28 cellular contexts compared by ENCODE assay signal in genomic region chrX:38041237-38041636, GRCh38. TPM values are rescaled to one million over a fixed set of nuclear protein-coding genes. Genes with fewer than 3 reads are reported as not detected.
"Had no signal": no experiment of that assay in that cellular context is flagged by ENCODE, and none has a peak within 500 bp of the region (broad histone marks: within the 10 kb centered on the region; RNA-seq: fewer than 3 reads in every experiment).

No MANE protein-coding gene starts in this region.

- DNase-seq: cortex of kidney; effector memory CD8-positive, alpha-beta T cell; erythroblast; esophagus squamous epithelium; foreskin melanocyte; glutamatergic neuron; heart right ventricle; hippocampal formation; left cardiac atrium; left lung; mesenchymal stem cell; mucosa of descending colon; naive B cell; right cardiac atrium; spleen; stimulated activated CD4-positive, alpha-beta T cell treated with anti-CD3 and anti-CD28 coated beads, Interleukin-4, amount 100 ng/mL, for 4 hours; stimulated activated naive B cell treated with anti-CD40 and anti-IgM and Interleukin-4, amounts not matched to agents 10 μg/mL and 1 μg/mL and 100 μg/mL, for 72 hours; upper lobe of left lung had no signal

- FAIRE-seq: endometrium, islet of Langerhans, urothelium cell line had no signal

- H3K4me3 ChIP-seq: esophagus squamous epithelium, heart right ventricle, left lung, mucosa of descending colon, prostate gland, skin epidermis, spleen, thoracic aorta, tibial nerve, upper lobe of left lung had no signal

- ATAC-seq: effector memory CD8-positive, alpha-beta T cell; heart right ventricle; left cardiac atrium; left lung; mucosa of descending colon; natural killer cell treated with Interleukin-12 subunit alpha and Interleukin-12 subunit beta and Interleukin-15 and Interleukin-18, amount 100 ng/mL, for 72 hours; right cardiac atrium; stimulated activated naive B cell treated with anti-CD40 and anti-IgM and Interleukin-4, amounts not matched to agents 10 μg/mL and 1 μg/mL and 100 μg/mL, for 72 hours had no signal

- H3K9me3 ChIP-seq: esophagus squamous epithelium, heart right ventricle, left lung, mucosa of descending colon, prostate gland, spleen, thoracic aorta, tibial nerve, upper lobe of left lung had no signal

- H3K36me3 ChIP-seq: esophagus squamous epithelium, heart right ventricle, left lung, prostate gland, spleen, thoracic aorta, tibial nerve, upper lobe of left lung had no signal

- H3K4me1 ChIP-seq: esophagus squamous epithelium, heart right ventricle, left lung, prostate gland, spleen, tibial nerve had no signal

- H3K27ac ChIP-seq: esophagus squamous epithelium, heart right ventricle, left lung, prostate gland, skin epidermis, spleen, thoracic aorta, tibial nerve, upper lobe of left lung had no signal

- H3K27me3 ChIP-seq: left lung, tibial nerve, upper lobe of left lung had no signal

RNA-seq across cellular contexts. Expression of gene SYTL5, which starts 34.9 kb away (rescaled TPM):
- total RNA-seq: dermis microvascular lymphatic vessel endothelial cell; lung microvascular endothelial cell; natural killer cell treated with Interleukin-12 subunit alpha and Interleukin-12 subunit beta and Interleukin-15 and Interleukin-18, amount 100 ng/mL, for 72 hours; thoracic aorta had no signal
- polyA plus RNA-seq: spleen had no signal
